11 cellular contexts compared by ENCODE assay signal in the genomic region with DNA sequence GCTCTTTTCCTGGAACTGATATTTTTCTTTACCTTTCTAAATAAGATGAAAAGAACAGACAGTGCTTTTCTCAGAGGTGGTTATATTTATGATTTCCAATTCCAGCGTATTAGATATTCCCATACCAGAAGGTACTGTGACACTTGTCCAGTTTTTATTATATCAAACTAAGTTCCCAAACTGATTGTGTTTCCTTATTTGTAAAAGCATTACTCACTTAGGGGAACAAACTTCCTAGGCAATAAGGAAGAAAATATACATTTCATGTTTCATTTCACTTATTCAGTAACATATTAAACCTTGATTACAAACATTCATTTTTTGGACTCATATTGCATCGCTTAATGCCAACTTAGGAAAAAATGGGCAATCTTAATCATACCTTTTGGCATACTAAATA.
"Had no signal": no experiment of that assay in that cellular context is flagged by ENCODE, and none has a peak within 500 bp of the region (broad histone marks: within the 10 kb centered on the region; RNA-seq: fewer than 3 reads in every experiment).

No MANE protein-coding gene starts in this region.

- H3K4me3 ChIP-seq: GM23248, GM23338, HAP-1 had no signal

- H3K9me3 ChIP-seq: HAP-1 had no signal

- ATAC-seq: GM23338, HCT116 had no signal

- H3K36me3 ChIP-seq: HAP-1 had no signal

- H3K27ac ChIP-seq: GM23248 had no signal

- FAIRE-seq: H1, H54 had no signal

- H3K4me1 ChIP-seq: HAP-1 had no signal

- DNase-seq: GM23248, GOT3, H7, H9, HCEC 1CT, HFFc6 had no signal
